Comparison of ENCODE assay signal across 1 cellular context in the genomic region with DNA sequence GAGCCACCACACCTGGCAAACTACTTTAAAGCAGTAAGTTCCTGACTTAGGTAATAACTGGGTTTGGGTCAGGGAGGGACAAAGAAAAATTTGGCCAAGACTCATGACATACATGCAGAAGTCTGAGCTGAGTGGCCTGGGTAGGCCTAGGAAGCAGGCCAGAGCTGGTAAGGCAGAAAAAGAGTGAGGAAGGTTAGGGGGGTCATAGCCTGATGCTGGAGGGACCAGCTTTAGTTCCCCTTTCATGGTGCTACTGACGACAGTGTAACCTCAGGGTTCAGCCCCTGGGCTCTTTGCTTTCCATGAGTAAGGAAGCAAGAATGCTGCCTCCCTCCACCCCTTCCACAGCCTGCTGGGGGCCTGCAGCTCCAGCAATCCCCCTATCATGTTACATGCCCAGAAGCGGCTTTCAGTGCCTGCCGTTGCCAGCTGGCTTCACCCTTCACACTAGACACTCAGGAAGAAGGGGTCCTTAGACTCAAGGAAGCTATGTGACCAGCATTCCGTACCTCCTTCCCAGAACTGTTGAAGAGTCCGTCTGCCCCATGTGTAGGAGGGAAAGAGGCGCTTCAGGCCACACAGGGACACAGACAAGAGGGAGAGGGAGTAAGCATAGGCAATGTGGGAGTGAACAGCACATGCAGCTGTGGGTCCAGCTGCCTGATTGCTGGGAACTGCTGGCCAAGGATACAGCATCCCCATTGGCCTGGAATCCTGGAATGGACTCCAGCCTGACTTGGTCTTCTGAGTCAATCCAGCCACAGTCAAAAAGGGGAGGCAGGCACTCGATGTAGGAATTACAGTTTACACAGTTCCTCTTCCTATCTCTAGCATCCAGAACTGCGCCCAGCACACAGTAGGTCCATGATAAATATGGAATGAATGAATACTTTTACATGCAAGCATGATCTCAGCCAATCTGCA.
A peak's percentile ranks its signal among the peaks of the same experiment; 100 is the strongest.
TF ChIP-seq lines count a peak whose summit lies in the region.

No MANE protein-coding gene starts in this region.

TF ChIP-seq in Ishikawa, 13 proteins besides CTCF, POLR2A, EP300 and RAD21 (continued from another document):
- TF ChIP-seq TEAD4 (IDR thresholded peaks at IDR 0.05) (peak; percentile 98), EGR1 (IDR thresholded peaks at IDR 0.05) (no peak), NFIC (IDR thresholded peaks at IDR 0.05) (peak; percentile 93)
